8 cellular contexts compared by ENCODE assay signal in the genomic region with DNA sequence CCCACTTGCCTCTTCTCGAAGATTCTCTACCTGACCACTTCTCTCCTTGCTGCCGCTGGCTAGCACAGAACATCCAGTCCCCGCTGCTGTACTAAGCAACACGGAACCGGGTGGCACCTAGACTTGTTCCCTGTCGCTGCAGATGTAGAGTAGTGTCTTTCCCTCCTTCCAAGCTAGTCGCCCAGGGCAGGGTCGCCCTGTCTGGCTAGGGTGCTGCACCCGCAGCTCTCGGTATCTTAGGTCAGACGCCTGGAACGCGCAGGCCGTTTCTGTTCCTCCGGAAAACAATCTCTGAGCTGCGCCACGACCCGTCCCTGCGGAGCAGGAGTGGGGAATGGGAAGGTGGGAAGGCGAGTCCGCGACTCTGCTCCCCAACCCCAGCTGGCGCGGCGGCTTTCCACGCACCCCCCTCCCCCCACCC. TPM values are rescaled to one million over a fixed set of nuclear protein-coding genes. Genes with fewer than 3 reads are reported as not detected.
DNase-seq lines count a peak whose midpoint lies in the region; ATAC-seq and TF ChIP-seq lines count a peak whose summit lies in the region.

No MANE protein-coding gene starts in this region.

- H3K9me3 ChIP-seq in PC-9 (ENCODE audit: insufficient read depth, low read depth): no peaks in the 10 kb centered on the region
- no peaks in the 10 kb centered on the region for H3K9me3 ChIP-seq in muscle layer of duodenum (ENCODE audit: control insufficient read depth in 1 of 2, low read length in 2 of 2)

- ATAC-seq in HG02759 (IDR thresholded peaks at IDR 0.05; ENCODE audit: unreplicated experiment): no peak

- intact Hi-C loops in PC-9 (cut with micrococcal nuclease; ENCODE audit: unreplicated experiment): no loop called here

- H3K27me3 ChIP-seq in PC-9 (ENCODE audit: insufficient read depth, low read depth) (no peaks in the 10 kb centered on the region), muscle layer of duodenum (ENCODE audit: low read depth, low read length) (no peaks in the 10 kb centered on the region)

- CTCF ChIA-PET in PC-9 (lab: Charles Lee): interaction anchor here (0.6 to 1.1 kb wide), 4 partner anchors 21 to 1123 kb away, joined by 4 to 7 read pairs (median 4); partner anchors contain the start of gene SNUPN

- no peaks in the 10 kb centered on the region for H3K9me2 ChIP-seq in PC-9 (ENCODE audit: insufficient read depth)

- H3F3A ChIP-seq in PC-9 (ENCODE audit: insufficient read depth, low read depth): peaks cover 25% of the 10 kb centered on the region

- H3K36me3 ChIP-seq in PC-9 (ENCODE audit: low read depth) (no peaks in the 10 kb centered on the region), muscle layer of duodenum (ENCODE audit: control insufficient read depth in 1 of 2, insufficient read depth in 2 of 2, low read length in 2 of 2) (peaks cover 0 to 5% of the 10 kb centered on the region in 2 donors)

- H2AFZ ChIP-seq in PC-9: peak overlapping the region; percentile 85

- H3K27ac ChIP-seq in PC-9 (peak overlapping the region; percentile 46), muscle layer of duodenum (ENCODE audit: low read length) (peak overlapping the region; percentile 93)

- POLR2A ChIA-PET in PC-9 (lab: Charles Lee; ENCODE audit: unreplicated experiment): interaction anchor here (0.5 to 1.4 kb wide), 8 partner anchors 10 to 699 kb away, joined by 3 to 20 read pairs (median 4); partner anchors contain the start of genes MAN2C1 and SIN3A

- peaks cover 55% of the 10 kb centered on the region for H3K4me1 ChIP-seq in PC-9 (replicated peaks; ENCODE audit: insufficient read depth)
- peaks cover 27 to 39% of the 10 kb centered on the region in 2 donors for H3K4me1 ChIP-seq in muscle layer of duodenum (ENCODE audit: control insufficient read depth in 1 of 2, insufficient read depth in 2 of 2, low read length in 2 of 2)

- peaks cover 58% of the 10 kb centered on the region for H3K79me2 ChIP-seq in PC-9 (ENCODE audit: low read depth)

- peaks cover 8% of the 10 kb centered on the region for H4K20me1 ChIP-seq in PC-9 (ENCODE audit: insufficient read depth)

- peak overlapping the region; percentile 96 for H3K4me2 ChIP-seq in PC-9

- DNase-seq in DMS79 treated with DMSO at 0.1 percent for 48 hours (lab: John Stamatoyannopoulos, UW): peak; percentile 6
- DNase-seq in DMS79 (lab: John Stamatoyannopoulos, UW): no peak
- no peak for DNase-seq in PC-9
- DNase-seq in ecto neural progenitor cell (ENCODE audit: low spot score): peak; percentile 58
- no peak for DNase-seq in SKM-1 treated with dmso at 0.1 percent for 144 hours (lab: John Stamatoyannopoulos, UW; ENCODE audit: unreplicated experiment)
- no peak for DNase-seq in COR-L47 (lab: John Stamatoyannopoulos, UW)

- H3K4me3 ChIP-seq in PC-9: peak overlapping the region; percentile 86
- H3K4me3 ChIP-seq in muscle layer of duodenum (ENCODE audit: low read depth in 1 of 2, low read length in 2 of 2): peak overlapping the region; percentile 88 to 89

- BruUV-seq in PC-9 (replicated peaks; lab: Mats Ljungman, UMichigan): TSS peak; percentile 68

- TF ChIP-seq CTCF in PC-9 (conservative IDR thresholded peaks at IDR 0.05): no peak

RNA-seq across cellular contexts. Expression of gene SNX33, which starts 0.8 kb away (rescaled TPM):
- total RNA-seq in PC-9 (2021): 27.8 and 27.9 TPM in 2 replicates

RNA-seq across cellular contexts. Expression of gene IMP3, which starts 6.9 kb away (rescaled TPM):
- total RNA-seq in PC-9 (2021): 45.4 and 53.0 TPM in 2 replicates

RNA-seq across cellular contexts. Expression of gene SNUPN, which starts 21.4 kb away (rescaled TPM):
- 37.6 and 40.0 TPM in 2 replicates for total RNA-seq in PC-9 (2021)

Comparison
In these comparisons a context has a peak if more than half of its experiments do, and no peak if none do; other contexts are left out.
1. DNase-seq: peak in DMS79 treated with DMSO at 0.1 percent for 48 hours (single experiment) and ecto neural progenitor cell (single experiment); none in DMS79 (single experiment), PC-9 (0 of 2), SKM-1 treated with dmso at 0.1 percent for 144 hours (single experiment) and COR-L47 (single experiment).